37 cellular contexts compared by ENCODE assay signal in the genomic region with DNA sequence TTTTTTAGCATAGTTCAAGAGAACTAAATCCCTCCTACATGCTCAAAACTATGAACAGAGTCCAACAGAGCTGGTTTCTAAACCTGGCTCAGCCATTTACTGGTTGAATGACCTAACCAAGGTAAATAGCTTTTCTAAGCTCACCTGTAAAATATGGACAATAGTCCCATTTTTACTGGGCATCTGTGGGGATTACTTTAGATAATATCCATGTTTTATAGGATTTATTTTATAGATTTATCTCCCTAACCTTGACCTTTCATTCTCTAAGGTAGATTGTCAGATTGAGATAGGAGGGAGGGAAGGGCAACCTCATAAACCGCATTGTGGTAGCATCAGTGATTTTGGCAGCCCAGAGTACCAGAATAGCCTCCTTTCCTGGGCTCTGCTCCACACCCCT.
"Had no signal": no experiment of that assay in that cellular context is flagged by ENCODE, and none has a peak within 500 bp of the region (broad histone marks: within the 10 kb centered on the region; RNA-seq: fewer than 3 reads in every experiment).

No MANE protein-coding gene starts in this region.

- H3K4me1 Mint-ChIP-seq: activated naive CD4-positive, alpha-beta T cell treated with anti-CD3 and anti-CD28 coated beads, Interleukin-2, amount 10 ng/mL, durations not matched to agents 7 days and 5 days; activated naive CD4-positive, alpha-beta T cell treated with anti-CD3 and anti-CD28 coated beads, Interleukin-2, amount 50 U/mL, for 24 hours; activated naive CD8-positive, alpha-beta T cell treated with anti-CD3 and anti-CD28 coated beads for 36 hours; activated naive CD8-positive, alpha-beta T cell treated with anti-CD3 and anti-CD28 coated beads, Interleukin-2, amount 10 ng/mL, durations not matched to agents 7 days and 5 days; activated naive CD8-positive, alpha-beta T cell treated with anti-CD3 and anti-CD28 coated beads, Interleukin-2, amount 50 U/mL, for 24 hours; activated T-helper 17 cell treated with anti-CD3 and anti-CD28 coated beads, Interleukin-2, amount 50 U/mL, for 72 hours; central memory CD8-positive, alpha-beta T cell had no signal

- ATAC-seq: activated naive CD4-positive, alpha-beta T cell treated with anti-CD3 and anti-CD28 coated beads, Interleukin-2, amount 50 U/mL, for 72 hours; activated naive CD8-positive, alpha-beta T cell treated with anti-CD3 and anti-CD28 coated beads, Interleukin-2, amount 50 U/mL, for 24 hours; activated T-cell treated with anti-CD3 and anti-CD28 coated beads, Interleukin-2, amount 50 U/mL, for 4 hours; activated T-cell treated with anti-CD3 and anti-CD28 coated beads, Interleukin-2, amount 50 U/mL, for 72 hours; activated T-helper 17 cell treated with anti-CD3 and anti-CD28 coated beads, Interleukin-2, amount 50 U/mL, for 72 hours; body of pancreas had no signal

- DNase-seq: activated effector memory CD4-positive, alpha-beta T cell treated with anti-CD3 and anti-CD28 coated beads, Interleukin-2, amount 50 U/mL, for 16 hours; activated effector memory CD4-positive, alpha-beta T cell treated with Interleukin-2 at 50 U/mL for 16 hours; activated gamma-delta T cell; activated gamma-delta T cell treated with Interleukin-2 at 50 U/mL for 16 hours; activated naive CD4-positive, alpha-beta T cell; activated naive CD4-positive, alpha-beta T cell treated with anti-CD3 and anti-CD28 coated beads for 36 hours; activated naive CD4-positive, alpha-beta T cell treated with anti-CD3 and anti-CD28 coated beads, Interleukin-2, amount 10 ng/mL, durations not matched to agents 7 days and 5 days; activated naive CD4-positive, alpha-beta T cell treated with anti-CD3 and anti-CD28 coated beads, Interleukin-2, amount 50 U/mL, for 16 hours; activated naive CD4-positive, alpha-beta T cell treated with Interleukin-2 at 50 U/mL for 16 hours; activated naive CD8-positive, alpha-beta T cell treated with anti-CD3 and anti-CD28 coated beads for 36 hours; activated naive CD8-positive, alpha-beta T cell treated with anti-CD3 and anti-CD28 coated beads, Interleukin-2, amount 10 ng/mL, durations not matched to agents 7 days and 5 days; activated naive CD8-positive, alpha-beta T cell treated with anti-CD3 and anti-CD28 coated beads, Interleukin-2, amount 50 U/mL, for 24 hours; activated T-cell treated with anti-CD3 and anti-CD28 coated beads, Interleukin-2, amount 50 U/mL, for 24 hours; activated T-cell treated with anti-CD3 and anti-CD28 coated beads, Interleukin-2, amount 50 U/mL, for 4 hours; activated T-cell treated with anti-CD3 and anti-CD28 coated beads, Interleukin-2, amount 50 U/mL, for 48 hours; activated T-cell treated with anti-CD3 and anti-CD28 coated beads, Interleukin-2, amount 50 U/mL, for 72 hours; adrenal gland; amniotic stem cell; amygdala; anterior cingulate cortex; aorta; body of pancreas; brain microvascular endothelial cell; caudate nucleus; central memory CD4-positive, alpha-beta T cell; cerebellar nuclear complex had no signal

- H3K4me3 Mint-ChIP-seq: activated naive CD4-positive, alpha-beta T cell treated with anti-CD3 and anti-CD28 coated beads for 36 hours; activated naive CD4-positive, alpha-beta T cell treated with anti-CD3 and anti-CD28 coated beads, Interleukin-2, amount 10 ng/mL, durations not matched to agents 7 days and 5 days; activated naive CD4-positive, alpha-beta T cell treated with anti-CD3 and anti-CD28 coated beads, Interleukin-2, amount 50 U/mL, for 24 hours; activated naive CD8-positive, alpha-beta T cell; activated naive CD8-positive, alpha-beta T cell treated with anti-CD3 and anti-CD28 coated beads for 36 hours; activated naive CD8-positive, alpha-beta T cell treated with anti-CD3 and anti-CD28 coated beads, Interleukin-2, amount 10 ng/mL, durations not matched to agents 7 days and 5 days; activated naive CD8-positive, alpha-beta T cell treated with anti-CD3 and anti-CD28 coated beads, Interleukin-2, amount 50 U/mL, for 24 hours; activated T-cell treated with anti-CD3 and anti-CD28 coated beads, Interleukin-2, amount 50 U/mL, for 24 hours; activated T-cell treated with anti-CD3 and anti-CD28 coated beads, Interleukin-2, amount 50 U/mL, for 4 hours; activated T-cell treated with anti-CD3 and anti-CD28 coated beads, Interleukin-2, amount 50 U/mL, for 72 hours; activated T-helper 1 cell treated with anti-CD3 and anti-CD28 coated beads, Interleukin-12 subunit alpha, Interleukin-12 subunit beta, Interleukin-2, Interleukin-4 antibody, amounts not matched to agents 30 ng/mL and 10 ng/mL and 1 ng/mL, durations not matched to agents 14 hours and 24 hours and 36 hours; activated T-helper 17 cell treated with anti-CD3 and anti-CD28 coated beads, Interleukin-2, amount 50 U/mL, for 72 hours; brain; central memory CD8-positive, alpha-beta T cell had no signal

- H3K27ac ChIP-seq: adrenal gland, ascending aorta, body of pancreas, brain microvascular endothelial cell, breast epithelium, cardiac muscle cell had no signal

- H3K36me3 ChIP-seq: adrenal gland, ascending aorta, brain microvascular endothelial cell, breast epithelium, cardiac muscle cell had no signal

- H3K4me3 ChIP-seq: adrenal gland, ascending aorta, body of pancreas, breast epithelium, cardiac muscle cell had no signal

- H3K4me1 ChIP-seq: adrenal gland, ascending aorta, body of pancreas, breast epithelium had no signal

- H3K27me3 Mint-ChIP-seq: activated naive CD4-positive, alpha-beta T cell treated with anti-CD3 and anti-CD28 coated beads, Interleukin-2, amount 10 ng/mL, durations not matched to agents 7 days and 5 days; activated naive CD4-positive, alpha-beta T cell treated with anti-CD3 and anti-CD28 coated beads, Interleukin-2, amount 50 U/mL, for 24 hours; activated naive CD8-positive, alpha-beta T cell treated with anti-CD3 and anti-CD28 coated beads for 36 hours; activated naive CD8-positive, alpha-beta T cell treated with anti-CD3 and anti-CD28 coated beads, Interleukin-2, amount 10 ng/mL, durations not matched to agents 7 days and 5 days; activated naive CD8-positive, alpha-beta T cell treated with anti-CD3 and anti-CD28 coated beads, Interleukin-2, amount 50 U/mL, for 24 hours; activated T-cell treated with anti-CD3 and anti-CD28 coated beads, Interleukin-2, amount 50 U/mL, for 24 hours; central memory CD8-positive, alpha-beta T cell had no signal

- H3K27ac Mint-ChIP-seq: activated naive CD4-positive, alpha-beta T cell treated with anti-CD3 and anti-CD28 coated beads for 36 hours; activated naive CD4-positive, alpha-beta T cell treated with anti-CD3 and anti-CD28 coated beads, Interleukin-2, amount 10 ng/mL, durations not matched to agents 7 days and 5 days; activated naive CD4-positive, alpha-beta T cell treated with anti-CD3 and anti-CD28 coated beads, Interleukin-2, amount 50 U/mL, for 24 hours; activated naive CD4-positive, alpha-beta T cell treated with anti-CD3 and anti-CD28 coated beads, Interleukin-2, amount 50 U/mL, for 72 hours; activated naive CD8-positive, alpha-beta T cell; activated naive CD8-positive, alpha-beta T cell treated with anti-CD3 and anti-CD28 coated beads for 36 hours; activated naive CD8-positive, alpha-beta T cell treated with anti-CD3 and anti-CD28 coated beads, Interleukin-2, amount 10 ng/mL, durations not matched to agents 7 days and 5 days; activated naive CD8-positive, alpha-beta T cell treated with anti-CD3 and anti-CD28 coated beads, Interleukin-2, amount 50 U/mL, for 24 hours; activated T-cell treated with anti-CD3 and anti-CD28 coated beads, Interleukin-2, amount 50 U/mL, for 24 hours; activated T-cell treated with anti-CD3 and anti-CD28 coated beads, Interleukin-2, amount 50 U/mL, for 72 hours; activated T-helper 1 cell treated with anti-CD3 and anti-CD28 coated beads, Interleukin-12 subunit alpha, Interleukin-12 subunit beta, Interleukin-2, Interleukin-4 antibody, amounts not matched to agents 30 ng/mL and 10 ng/mL and 1 ng/mL, durations not matched to agents 14 hours and 24 hours and 36 hours; activated T-helper 17 cell treated with anti-CD3 and anti-CD28 coated beads, Interleukin-2, amount 50 U/mL, for 72 hours; activated T-helper 2 cell treated with anti-CD3 and anti-CD28 coated beads, Interferon-gamma antibody, Interleukin-2, Interleukin-4, amounts not matched to agents 10 μg/mL and 5 μg/mL and 100 μg/mL, durations not matched to agents 14 hours and 24 hours and 36 hours had no signal

- H3K9me3 Mint-ChIP-seq: activated naive CD8-positive, alpha-beta T cell treated with anti-CD3 and anti-CD28 coated beads for 36 hours had no signal

- H3K27me3 ChIP-seq: adrenal gland, ascending aorta, body of pancreas, brain microvascular endothelial cell, breast epithelium, cardiac muscle cell had no signal

- H3K36me3 Mint-ChIP-seq: activated naive CD4-positive, alpha-beta T cell treated with anti-CD3 and anti-CD28 coated beads, Interleukin-2, amount 10 ng/mL, durations not matched to agents 7 days and 5 days; activated naive CD4-positive, alpha-beta T cell treated with anti-CD3 and anti-CD28 coated beads, Interleukin-2, amount 50 U/mL, for 24 hours; activated naive CD4-positive, alpha-beta T cell treated with anti-CD3 and anti-CD28 coated beads, Interleukin-2, amount 50 U/mL, for 72 hours; activated naive CD8-positive, alpha-beta T cell; activated naive CD8-positive, alpha-beta T cell treated with anti-CD3 and anti-CD28 coated beads for 36 hours; activated naive CD8-positive, alpha-beta T cell treated with anti-CD3 and anti-CD28 coated beads, Interleukin-2, amount 10 ng/mL, durations not matched to agents 7 days and 5 days; brain had no signal

- H3K9me3 ChIP-seq: adrenal gland, ascending aorta, body of pancreas, breast epithelium had no signal
